In genomic region chr7:47253650-47254080, GRCh38 we compare ENCODE assay signal across 8 cellular contexts.
DNase-seq lines count a peak whose midpoint lies in the region; ATAC-seq and TF ChIP-seq lines count a peak whose summit lies in the region.

No MANE protein-coding gene starts in this region.

- H3K4me3 ChIP-seq in BLaER1 (peak overlapping the region; percentile 69), esophagus muscularis mucosa (peak overlapping the region; percentile 58 to 69 (median 66)), mucosa of stomach (ENCODE audit: low read length) (peak overlapping the region; percentile 58), urinary bladder (ENCODE audit: low read depth, low read length) (peak overlapping the region; percentile 47)

- H3K27me3 ChIP-seq in BLaER1 (no peaks in the 10 kb centered on the region), esophagus muscularis mucosa (no peaks in the 10 kb centered on the region), mucosa of stomach (ENCODE audit: control insufficient read depth, insufficient read depth, low read length) (peaks cover 10% of the 10 kb centered on the region)

- intact Hi-C loops in esophagus muscularis mucosa (cut with DNase I) = loop anchor here (2.0 to 10.0 kb wide), 4 partner anchors 71 to 1336 kb away; no protein-coding TSS in a partner anchor

- ATAC-seq in GM19328 (IDR thresholded peaks at IDR 0.05; ENCODE audit: unreplicated experiment) = peak; percentile 27
- peak; percentile 30 for ATAC-seq in HG03342 (IDR thresholded peaks at IDR 0.05; ENCODE audit: unreplicated experiment)

- TF ChIP-seq CTCF in esophagus muscularis mucosa (IDR thresholded peaks at IDR 0.05) = no peak

- H3K9ac ChIP-seq in BLaER1 (peak overlapping the region; percentile 75), mucosa of stomach (ENCODE audit: low read length) (peak overlapping the region; percentile 67)

- no peaks in the 10 kb centered on the region for H3K36me3 ChIP-seq in BLaER1
- H3K36me3 ChIP-seq in esophagus muscularis mucosa = no peaks in the 10 kb centered on the region
- H3K36me3 ChIP-seq in mucosa of stomach (ENCODE audit: control insufficient read depth, insufficient read depth, low read length) = no peaks in the 10 kb centered on the region
- no peaks in the 10 kb centered on the region for H3K36me3 ChIP-seq in urinary bladder (ENCODE audit: insufficient read depth)

- DNase-seq in SKM-1 (lab: John Stamatoyannopoulos, UW; ENCODE audit: unreplicated experiment) (peak; percentile 21), esophagus muscularis mucosa (ENCODE audit: extremely low spot score) (no peak), GF-D8 (lab: John Stamatoyannopoulos, UW) (no peak)

- peak overlapping the region; percentile 88 for H3K4me2 ChIP-seq in BLaER1

- H3K9me3 ChIP-seq in BLaER1 = peaks cover 10% of the 10 kb centered on the region
- no peaks in the 10 kb centered on the region for H3K9me3 ChIP-seq in esophagus muscularis mucosa
- no peaks in the 10 kb centered on the region for H3K9me3 ChIP-seq in mucosa of stomach (ENCODE audit: control insufficient read depth, low read length)

- peaks cover 35% of the 10 kb centered on the region for H3K4me1 ChIP-seq in BLaER1
- H3K4me1 ChIP-seq in esophagus muscularis mucosa = peaks cover 13 to 28% (median 25%) of the 10 kb centered on the region in 4 donors
- H3K4me1 ChIP-seq in mucosa of stomach (ENCODE audit: control insufficient read depth, insufficient read depth, low read length) = peaks cover 19% of the 10 kb centered on the region
- H3K4me1 ChIP-seq in urinary bladder (ENCODE audit: insufficient read depth) = no peaks in the 10 kb centered on the region

- H4K20me1 ChIP-seq in BLaER1 = no peaks in the 10 kb centered on the region

- 9% methylated on average over 13 of the region's 14 CpGs for WGBS in esophagus muscularis mucosa
- 3% methylated on average over 14 of the region's 14 CpGs for WGBS in urinary bladder

- no peak for TF ChIP-seq POLR2A in esophagus muscularis mucosa (IDR thresholded peaks at IDR 0.05; ENCODE audit: low read depth)

- TF ChIP-seq EP300 in esophagus muscularis mucosa (IDR thresholded peaks at IDR 0.05) = no peak

- H3K27ac ChIP-seq in BLaER1 (peak overlapping the region; percentile 78), esophagus muscularis mucosa (replicated peaks in 1 of 4) (peak overlapping the region; percentile 86 to 92 (median 90)), urinary bladder (ENCODE audit: low read depth) (peak overlapping the region; percentile 79)
